9 cellular contexts compared by ENCODE assay signal in genomic region chr11:325796-326591, GRCh38. TPM values are rescaled to one million over a fixed set of nuclear protein-coding genes. Genes with fewer than 3 reads are reported as not detected.
A peak's percentile ranks its signal among the peaks of the same experiment; 100 is the strongest.
DNase-seq lines count a peak whose midpoint lies in the region; ATAC-seq and TF ChIP-seq lines count a peak whose summit lies in the region.
"Had no signal": no experiment of that assay in that cellular context is flagged by ENCODE, and none has a peak within 500 bp of the region (broad histone marks: within the 10 kb centered on the region; RNA-seq: fewer than 3 reads in every experiment).

No MANE protein-coding gene starts in this region.

- H3K27me3 Mint-ChIP-seq in WTC11 (ENCODE audit: low read depth) = no peaks in the 10 kb centered on the region

- peaks cover 48% of the 10 kb centered on the region for H3K4me1 ChIP-seq in left ventricle myocardium inferior

- H3K36me3 Mint-ChIP-seq in WTC11 = peaks cover 6% of the 10 kb centered on the region

- peaks cover 12% of the 10 kb centered on the region for H3K9me3 Mint-ChIP-seq in WTC11

- TF ChIP-seq CTCF in WTC11 (IDR thresholded peaks at IDR 0.05) (no peak), left ventricle myocardium inferior (IDR thresholded peaks at IDR 0.05; ENCODE audit: borderline replicate concordance) (no peak)

- H3K4me3 ChIP-seq in left ventricle myocardium inferior = peak overlapping the region; percentile 46

- CTCF ChIA-PET in WTC11 (lab: Charles Lee) = no interaction called here

- H3K4me1 Mint-ChIP-seq in WTC11 = peaks cover 41% of the 10 kb centered on the region

- peak overlapping the region; percentile 75; the same call in 1 of the 2 replicates for H3K27ac Mint-ChIP-seq in WTC11

- no peak overlapping the region for H3K4me3 Mint-ChIP-seq in WTC11

- peak; percentile 3 for DNase-seq in D341Med (ENCODE audit: low spot score)
- no peak for DNase-seq in WTC11 (ENCODE audit: low spot score)
- no peak for DNase-seq in left ventricle myocardium inferior
- peak; percentile 65 for DNase-seq in sciatic nerve (ENCODE audit: low spot score)
- DNase-seq in HCEC 1CT = no peak
- no peak for DNase-seq in globus pallidus (ENCODE audit: low spot score)
- DNase-seq in SHP77 (lab: John Stamatoyannopoulos, UW) = no peak

- no peak for ATAC-seq in WTC11
- ATAC-seq in sciatic nerve = no peak
- ATAC-seq in HG03521 (IDR thresholded peaks at IDR 0.05; ENCODE audit: unreplicated experiment) = no peak

- H3K9me3 ChIP-seq in left ventricle myocardium inferior (replicated peaks) = no peaks in the 10 kb centered on the region

- no peaks in the 10 kb centered on the region for H3K36me3 ChIP-seq in left ventricle myocardium inferior

- H3K27ac ChIP-seq in left ventricle myocardium inferior (replicated peaks) = peak overlapping the region; percentile 97

- intact Hi-C loops in left ventricle myocardium inferior (cut with micrococcal nuclease) (no loop called here), sciatic nerve (cut with DNase I) (no loop called here)

- POLR2A ChIA-PET in WTC11 (lab: Charles Lee) = interaction anchor here (0.6 kb wide), 1 partner anchor 47 kb away, joined by 3 read pairs; no protein-coding TSS in a partner anchor

- peaks cover 7% of the 10 kb centered on the region for H3K27me3 ChIP-seq in left ventricle myocardium inferior (ENCODE audit: low read depth)

TF ChIP-seq in WTC11, 78 proteins besides CTCF, POLR2A, EP300 and RAD21:
- TF ChIP-seq ZNF532 (CRISPR knock-in tag; IDR thresholded peaks at IDR 0.05; ENCODE audit: borderline replicate concordance) = no peak
- TF ChIP-seq TEAD4 (CRISPR knock-in tag; IDR thresholded peaks at IDR 0.05) = no peak
- no peak for TF ChIP-seq SP1 (CRISPR knock-in tag; conservative IDR thresholded peaks at IDR 0.05)
- no peak for TF ChIP-seq SMAD3 (CRISPR knock-in tag; IDR thresholded peaks at IDR 0.05; ENCODE audit: borderline replicate concordance)
- no peak for TF ChIP-seq ELF4 (CRISPR knock-in tag; IDR thresholded peaks at IDR 0.05; ENCODE audit: low read depth)
- TF ChIP-seq ATF1 (CRISPR knock-in tag; IDR thresholded peaks at IDR 0.05) = no peak
- TF ChIP-seq ZNF232 (CRISPR knock-in tag; IDR thresholded peaks at IDR 0.05) = no peak

RNA-seq across cellular contexts. Expression of gene IFITM3, which starts 5.3 kb away (rescaled TPM):
- total RNA-seq in WTC11 (2021) (381 to 503 TPM (median 481 TPM) in 3 replicates), left ventricle myocardium inferior (259 TPM), sciatic nerve (1,044 TPM)

RNA-seq across cellular contexts. Expression of gene IFITM1, which starts 12.2 kb away (rescaled TPM):
- total RNA-seq in WTC11 (2021) (544 to 679 TPM (median 640 TPM) in 3 replicates), left ventricle myocardium inferior (83.5 TPM), sciatic nerve (344 TPM)

RNA-seq across cellular contexts. Expression of gene IFITM2, which starts 18.4 kb away (rescaled TPM):
- 436 to 616 TPM (median 577 TPM) in 3 replicates for total RNA-seq in WTC11 (2021)
- 160 TPM for total RNA-seq in left ventricle myocardium inferior
- total RNA-seq in sciatic nerve = 853 TPM

RNA-seq across cellular contexts. Expression of gene IFITM5, which starts 26.7 kb away (rescaled TPM):
- total RNA-seq in WTC11 (2021) (not detected in 3 replicates), left ventricle myocardium inferior (not detected), sciatic nerve (not detected)
- total RNA-seq: G401 had no signal

RNA-seq across cellular contexts. Expression of gene PGGHG, which starts 37.1 kb away (rescaled TPM):
- total RNA-seq in WTC11 (2021) (74.9 to 111 TPM (median 106 TPM) in 3 replicates), left ventricle myocardium inferior (7.2 TPM), sciatic nerve (60.3 TPM)

Comparison
In these comparisons a context has a peak if more than half of its experiments do, and no peak if none do; other contexts are left out.
1. DNase-seq: peak in D341Med (single experiment) and sciatic nerve (single experiment); none in WTC11 (single experiment), left ventricle myocardium inferior (single experiment), HCEC 1CT (single experiment), globus pallidus (single experiment) and SHP77 (0 of 2).